12 cellular contexts compared by ENCODE assay signal in the genomic region with DNA sequence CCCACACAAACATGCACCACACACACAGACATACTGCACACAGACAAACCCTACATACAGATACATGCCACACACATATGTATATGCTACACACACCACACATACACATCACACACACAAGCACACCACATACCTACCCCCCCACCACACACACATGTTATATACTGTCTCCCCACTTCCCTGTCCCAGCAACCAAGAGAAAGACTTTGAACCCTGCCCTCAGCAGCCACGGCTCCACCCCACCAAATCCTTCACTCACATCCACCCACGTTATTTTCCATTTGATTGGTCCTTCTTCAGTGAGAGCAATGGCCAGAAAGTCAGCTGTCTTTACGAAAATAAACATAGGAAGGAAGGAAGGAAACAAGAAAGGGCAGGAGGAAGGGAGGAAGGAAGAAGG.
"Had no signal": no experiment of that assay in that cellular context is flagged by ENCODE, and none has a peak within 500 bp of the region (broad histone marks: within the 10 kb centered on the region; RNA-seq: fewer than 3 reads in every experiment).

No MANE protein-coding gene starts in this region.

- H3K9me3 ChIP-seq: esophagus squamous epithelium, gastroesophageal sphincter, ovary, tibial artery had no signal

- DNase-seq: esophagus squamous epithelium; foreskin fibroblast; glutamatergic neuron; mesendoderm; naive thymus-derived CD8-positive, alpha-beta T cell; ovary; right cardiac atrium; stimulated activated CD4-positive, alpha-beta T cell treated with anti-CD3 and anti-CD28 coated beads, Interleukin-4, amount 100 ng/mL, for 1 hour; stimulated activated CD8-positive, alpha-beta memory T cell treated with anti-CD3 and anti-CD28 coated beads, Interleukin-4, amount 100 ng/mL, for 48 hours; tibial artery had no signal

- H3K4me1 ChIP-seq: esophagus squamous epithelium, gastroesophageal sphincter, tibial artery had no signal

- H3K27ac ChIP-seq: esophagus squamous epithelium, gastroesophageal sphincter, ovary, tibial artery had no signal

- H3K4me2 ChIP-seq: smooth muscle cell had no signal

- H3K36me3 ChIP-seq: esophagus squamous epithelium, gastroesophageal sphincter, ovary, tibial artery had no signal

- H3K4me3 ChIP-seq: esophagus squamous epithelium, gastroesophageal sphincter, ovary, smooth muscle cell, tibial artery had no signal

- H3K27me3 ChIP-seq: esophagus squamous epithelium, gastroesophageal sphincter, ovary, tibial artery had no signal
